1 cellular context compared by ENCODE assay signal in genomic region chr19:15048128-15048527, GRCh38.
A peak's percentile ranks its signal among the peaks of the same experiment; 100 is the strongest.
TF ChIP-seq lines count a peak whose summit lies in the region.

No MANE protein-coding gene starts in this region.

TF ChIP-seq in HEK293, 187 proteins besides CTCF, POLR2A, EP300 and RAD21:
- TF ChIP-seq EGR2 (tag by site-specific recombination; IDR thresholded peaks at IDR 0.05; ENCODE audit: low read depth) (peak; percentile 81), ZNF426 (tag by site-specific recombination; IDR thresholded peaks at IDR 0.05) (no peak), ZNF830 (tag by site-specific recombination; IDR thresholded peaks at IDR 0.05; ENCODE audit: low read depth) (no peak), ZFHX2 (tag by site-specific recombination; conservative IDR thresholded peaks at IDR 0.05) (0 out of 2 replicates have a peak, but pooled peaks have one; percentile 11)
